8 cellular contexts compared by ENCODE assay signal in the genomic region with DNA sequence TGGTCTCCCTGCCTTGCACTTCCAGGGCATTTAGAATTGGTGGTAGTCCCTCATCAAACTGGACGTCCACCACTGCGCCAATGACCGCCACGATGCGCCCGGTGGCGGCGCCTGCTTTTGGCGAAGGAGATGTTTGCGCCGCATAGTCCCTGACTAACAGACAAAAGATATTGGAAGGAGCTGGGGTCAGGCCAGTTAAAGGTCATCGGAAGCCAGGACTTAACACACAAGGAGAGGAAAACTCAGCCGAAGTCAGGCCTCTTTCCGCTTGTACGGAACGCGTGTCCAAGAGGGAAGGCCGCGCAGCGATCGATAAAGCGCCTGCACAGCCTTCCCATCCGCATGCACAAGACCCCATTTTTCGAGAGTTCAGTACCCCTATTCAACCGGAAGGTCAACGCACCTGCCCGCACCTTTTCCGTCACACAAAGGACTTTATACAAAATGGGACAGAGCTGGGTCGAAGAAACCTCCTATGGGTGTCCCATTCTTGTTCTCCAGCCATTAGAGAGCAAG. TPM values are rescaled to one million over a fixed set of nuclear protein-coding genes. Genes with fewer than 3 reads are reported as not detected.
A peak's percentile ranks its signal among the peaks of the same experiment; 100 is the strongest.
DNase-seq lines count a peak whose midpoint lies in the region; ATAC-seq, FAIRE-seq and TF ChIP-seq lines count a peak whose summit lies in the region.

No MANE protein-coding gene starts in this region.

- no peaks in the 10 kb centered on the region for H3K27me3 Mint-ChIP-seq in activated naive CD8-positive, alpha-beta T cell treated with anti-CD3 and anti-CD28 coated beads, Interleukin-2, amount 10 ng/mL, durations not matched to agents 7 days and 5 days

- H3K9me3 Mint-ChIP-seq in activated naive CD8-positive, alpha-beta T cell treated with anti-CD3 and anti-CD28 coated beads, Interleukin-2, amount 10 ng/mL, durations not matched to agents 7 days and 5 days = no peaks in the 10 kb centered on the region

- no peak for ATAC-seq in activated naive CD8-positive, alpha-beta T cell treated with anti-CD3 and anti-CD28 coated beads, Interleukin-2, amount 10 ng/mL, durations not matched to agents 7 days and 5 days (ENCODE audit: low read depth)

- peak overlapping the region; percentile 100 for H3K4me3 ChIP-seq in iPS-11a (ENCODE audit: low read depth, low read length)
- H3K4me3 ChIP-seq in skeletal muscle tissue (ENCODE audit: low read length in 3 of 3) = peak overlapping the region; percentile 95 to 100 (median 99)

- H3K4me3 Mint-ChIP-seq in activated naive CD8-positive, alpha-beta T cell treated with anti-CD3 and anti-CD28 coated beads, Interleukin-2, amount 10 ng/mL, durations not matched to agents 7 days and 5 days = peak overlapping the region; percentile 96

- H3K4me1 Mint-ChIP-seq in activated naive CD8-positive, alpha-beta T cell treated with anti-CD3 and anti-CD28 coated beads, Interleukin-2, amount 10 ng/mL, durations not matched to agents 7 days and 5 days = peaks cover 31% of the 10 kb centered on the region

- H3K27ac Mint-ChIP-seq in activated naive CD8-positive, alpha-beta T cell treated with anti-CD3 and anti-CD28 coated beads, Interleukin-2, amount 10 ng/mL, durations not matched to agents 7 days and 5 days = peak overlapping the region; percentile 99

- H3K9ac ChIP-seq in skeletal muscle tissue (ENCODE audit: low read depth in 1 of 3, low read length in 3 of 3) = peak overlapping the region; percentile 98 to 100 (median 99)

- H3K36me3 ChIP-seq in skeletal muscle tissue (ENCODE audit: control insufficient read depth in 3 of 3, insufficient read depth in 3 of 3, low read length in 3 of 3) = peaks cover 35 to 40% (median 38%) of the 10 kb centered on the region in 3 donors

- no peaks in the 10 kb centered on the region for H3K27me3 ChIP-seq in skeletal muscle tissue (ENCODE audit: control insufficient read depth in 3 of 3, insufficient read depth in 3 of 3, low read length in 3 of 3)

- no peaks in the 10 kb centered on the region for H3K9me3 ChIP-seq in skeletal muscle tissue (ENCODE audit: control insufficient read depth in 3 of 3, low read length in 3 of 3)

- H3K36me3 Mint-ChIP-seq in activated naive CD8-positive, alpha-beta T cell treated with anti-CD3 and anti-CD28 coated beads, Interleukin-2, amount 10 ng/mL, durations not matched to agents 7 days and 5 days = peaks cover 32% of the 10 kb centered on the region

- H3K27ac ChIP-seq in 22Rv1 (peak overlapping the region; percentile 96), skeletal muscle tissue (ENCODE audit: low read depth, low read length) (peak overlapping the region; percentile 97)

- POLR2A ChIA-PET in activated naive CD8-positive, alpha-beta T cell treated with anti-CD3 and anti-CD28 coated beads, Interleukin-2, amount 10 ng/mL, durations not matched to agents 7 days and 5 days (lab: Charles Lee) = interaction anchor here (0.6 to 5.3 kb wide), 13 partner anchors 10 to 285 kb away, joined by 3 to 65 read pairs (median 5); partner anchors contain the start of genes BAZ2A, NACA, PTGES3 and STAT2

- FAIRE-seq in D721Med (lab: Jason Lieb, UNC) = no peak

- peak; percentile 16 for DNase-seq in HCEC 1CT
- peak; percentile 40 for DNase-seq in activated naive CD8-positive, alpha-beta T cell treated with anti-CD3 and anti-CD28 coated beads, Interleukin-2, amount 10 ng/mL, durations not matched to agents 7 days and 5 days
- DNase-seq in D721Med (ENCODE audit: insufficient read length, low spot score) = no peak
- no peak for DNase-seq in NCI-H345 treated with DMSO at 0.1 percent for 48 hours (lab: John Stamatoyannopoulos, UW; ENCODE audit: unreplicated experiment)
- DNase-seq in NK-92 treated with Interleukin-12 subunit alpha and Interleukin-12 subunit beta, amount 100 ng/mL, for 24 hours (lab: John Stamatoyannopoulos, UW) = no peak

- TF ChIP-seq CTCF in 22Rv1 (IDR thresholded peaks at IDR 0.05) = no peak
- no peak for TF ChIP-seq CTCF in D721Med (IDR thresholded peaks at IDR 0.05; ENCODE audit: insufficient read depth, missing control alignments)

- H3K4me1 ChIP-seq in skeletal muscle tissue (ENCODE audit: control insufficient read depth in 3 of 3, insufficient read depth in 3 of 3, low read length in 3 of 3) = peaks cover 21 to 31% (median 29%) of the 10 kb centered on the region in 3 donors

RNA-seq across cellular contexts. Expression of gene ATP5F1B, which starts 0.5 kb away (rescaled TPM):
- 100 to 1,000 TPM; 468 to 471 TPM for total RNA-seq in activated naive CD8-positive, alpha-beta T cell treated with anti-CD3 and anti-CD28 coated beads, Interleukin-2, amount 10 ng/mL, durations not matched to agents 7 days and 5 days
- total RNA-seq in skeletal muscle tissue = 580 TPM

RNA-seq across cellular contexts. Expression of gene BAZ2A, which starts 15.1 kb away (rescaled TPM):
- 100 to 1,000 TPM; 139 to 145 TPM for total RNA-seq in activated naive CD8-positive, alpha-beta T cell treated with anti-CD3 and anti-CD28 coated beads, Interleukin-2, amount 10 ng/mL, durations not matched to agents 7 days and 5 days
- 18.8 TPM for total RNA-seq in skeletal muscle tissue

RNA-seq across cellular contexts. Expression of gene PTGES3, which starts 42.8 kb away (rescaled TPM):
- total RNA-seq in activated naive CD8-positive, alpha-beta T cell treated with anti-CD3 and anti-CD28 coated beads, Interleukin-2, amount 10 ng/mL, durations not matched to agents 7 days and 5 days = 100 to 1,000 TPM; 210 to 217 TPM
- total RNA-seq in skeletal muscle tissue = 85.1 TPM

Comparison
In these comparisons a context has a peak if more than half of its experiments do, and no peak if none do; other contexts are left out.
1. DNase-seq: peak in HCEC 1CT (single experiment) and activated naive CD8-positive, alpha-beta T cell treated with anti-CD3 and anti-CD28 coated beads, Interleukin-2, amount 10 ng/mL, durations not matched to agents 7 days and 5 days (single experiment); none in D721Med (single experiment), NCI-H345 treated with DMSO at 0.1 percent for 48 hours (single experiment) and NK-92 treated with Interleukin-12 subunit alpha and Interleukin-12 subunit beta, amount 100 ng/mL, for 24 hours (single experiment).